In the genomic region with DNA sequence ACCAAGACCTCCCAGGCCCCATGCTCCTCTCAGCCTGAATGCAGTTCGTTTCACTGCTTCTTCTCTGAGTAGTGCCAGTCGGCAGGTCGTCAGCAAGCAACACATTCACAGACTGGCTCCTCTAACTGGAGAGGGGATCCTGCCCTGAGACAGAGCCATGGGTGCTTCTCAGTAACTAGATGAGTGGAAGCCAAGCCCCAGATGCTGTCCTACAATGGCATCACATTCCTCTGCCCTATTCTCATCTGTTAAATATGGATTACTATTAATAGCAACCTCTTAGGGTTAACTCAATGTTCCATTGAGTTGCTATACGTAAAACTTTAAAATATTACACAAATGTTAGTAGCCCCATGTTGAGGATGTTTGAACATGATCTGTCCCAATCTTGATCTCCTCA, we compare ENCODE assay signal across 24 cellular contexts.
DNase-seq lines count a peak whose midpoint lies in the region; ATAC-seq and TF ChIP-seq lines count a peak whose summit lies in the region.
"Had no signal": no experiment of that assay in that cellular context is flagged by ENCODE, and none has a peak within 500 bp of the region (broad histone marks: within the 10 kb centered on the region; RNA-seq: fewer than 3 reads in every experiment).

No MANE protein-coding gene starts in this region.

- POLR2A ChIA-PET in activated CD4-positive, alpha-beta T cell treated with anti-CD3 and anti-CD28 coated beads for 36 hours (lab: Charles Lee): no interaction called here

- H3K36me3 ChIP-seq in left ventricle myocardium inferior (no peaks in the 10 kb centered on the region), neural progenitor cell (no peaks in the 10 kb centered on the region), smooth muscle cell (ENCODE audit: low read depth) (no peaks in the 10 kb centered on the region)
- H3K36me3 ChIP-seq: BE2C, HAP-1 had no signal

- H3K4me3 Mint-ChIP-seq in activated CD4-positive, alpha-beta T cell treated with anti-CD3 and anti-CD28 coated beads for 36 hours: no peak overlapping the region
- no peak overlapping the region for H3K4me3 Mint-ChIP-seq in activated CD4-positive, alpha-beta T cell treated with anti-CD3 and anti-CD28 coated beads, Interleukin-2, amount 10 ng/mL, durations not matched to agents 24 days and 14 days
- no peak overlapping the region for H3K4me3 Mint-ChIP-seq in activated naive CD8-positive, alpha-beta T cell treated with anti-CD3 and anti-CD28 coated beads, Interleukin-2, amount 50 U/mL, for 24 hours
- no peak overlapping the region for H3K4me3 Mint-ChIP-seq in neural progenitor cell
- H3K4me3 Mint-ChIP-seq: CD14-positive monocyte, HFFc6 had no signal

- H3K4me1 ChIP-seq in left ventricle myocardium inferior: peaks cover 36% of the 10 kb centered on the region
- H3K4me1 ChIP-seq in neural progenitor cell: peaks cover 14% of the 10 kb centered on the region
- peaks cover 11% of the 10 kb centered on the region for H3K4me1 ChIP-seq in smooth muscle cell (ENCODE audit: low read depth)

- CTCF ChIA-PET in activated CD4-positive, alpha-beta T cell treated with anti-CD3 and anti-CD28 coated beads for 36 hours (lab: Charles Lee): interaction anchor here (1.5 kb wide), 1 partner anchor 157 kb away, joined by 4 read pairs; no protein-coding TSS in a partner anchor

- H3K4me2 ChIP-seq in neural progenitor cell (no peak overlapping the region), smooth muscle cell (no peak overlapping the region)
- H3K4me2 ChIP-seq: KMS-11, PC-9 had no signal

- H3K4me1 Mint-ChIP-seq in activated CD4-positive, alpha-beta T cell treated with anti-CD3 and anti-CD28 coated beads for 36 hours: peaks cover 51% of the 10 kb centered on the region
- H3K4me1 Mint-ChIP-seq in activated CD4-positive, alpha-beta T cell treated with anti-CD3 and anti-CD28 coated beads, Interleukin-2, amount 10 ng/mL, durations not matched to agents 24 days and 14 days: peaks cover 29% of the 10 kb centered on the region
- peaks cover 50% of the 10 kb centered on the region for H3K4me1 Mint-ChIP-seq in activated naive CD8-positive, alpha-beta T cell treated with anti-CD3 and anti-CD28 coated beads, Interleukin-2, amount 50 U/mL, for 24 hours
- H3K4me1 Mint-ChIP-seq in neural progenitor cell: peaks cover 67% of the 10 kb centered on the region
- H3K4me1 Mint-ChIP-seq: CD14-positive monocyte had no signal

- 90% methylated on average over 4 of the region's 4 CpGs for WGBS in smooth muscle cell (ENCODE audit: low lambda C conversion rate)

- TF ChIP-seq CTCF in left ventricle myocardium inferior (IDR thresholded peaks at IDR 0.05; ENCODE audit: borderline replicate concordance) (no peak), neural progenitor cell (IDR thresholded peaks at IDR 0.05) (no peak), smooth muscle cell (IDR thresholded peaks at IDR 0.05; ENCODE audit: borderline replicate concordance, insufficient read depth, poor library complexity, severe bottlenecking) (no peak)

- intact Hi-C loops in activated CD4-positive, alpha-beta T cell treated with anti-CD3 and anti-CD28 coated beads for 36 hours (cut with DNase I, micrococcal nuclease): loop anchor here in 1 of 2 experiments (2.0 kb wide), 1 partner anchor 14 kb away; no protein-coding TSS in a partner anchor
- intact Hi-C loops in activated CD4-positive, alpha-beta T cell treated with anti-CD3 and anti-CD28 coated beads, Interleukin-2, amount 10 ng/mL, durations not matched to agents 24 days and 14 days (cut with micrococcal nuclease): loop anchor here (1.0 kb wide), 1 partner anchor 26 kb away; no protein-coding TSS in a partner anchor
- intact Hi-C loops in Right ventricle myocardium superior (cut with DNase I): no loop called here
- intact Hi-C loops in left ventricle myocardium inferior (cut with micrococcal nuclease): no loop called here

- no peaks in the 10 kb centered on the region for H3F3A ChIP-seq in neural progenitor cell (ENCODE audit: low read depth)
- H3F3A ChIP-seq in smooth muscle cell (ENCODE audit: low read depth): peaks cover 8% of the 10 kb centered on the region

- H3K36me3 Mint-ChIP-seq in activated CD4-positive, alpha-beta T cell treated with anti-CD3 and anti-CD28 coated beads for 36 hours (ENCODE audit: low read depth): no peaks in the 10 kb centered on the region
- no peaks in the 10 kb centered on the region for H3K36me3 Mint-ChIP-seq in activated CD4-positive, alpha-beta T cell treated with anti-CD3 and anti-CD28 coated beads, Interleukin-2, amount 10 ng/mL, durations not matched to agents 24 days and 14 days (ENCODE audit: low read depth)
- H3K36me3 Mint-ChIP-seq in activated naive CD8-positive, alpha-beta T cell treated with anti-CD3 and anti-CD28 coated beads, Interleukin-2, amount 50 U/mL, for 24 hours (ENCODE audit: low read depth): no peaks in the 10 kb centered on the region
- no peaks in the 10 kb centered on the region for H3K36me3 Mint-ChIP-seq in neural progenitor cell
- H3K36me3 Mint-ChIP-seq: CD14-positive monocyte had no signal

- no peaks in the 10 kb centered on the region for H3K9me3 Mint-ChIP-seq in activated CD4-positive, alpha-beta T cell treated with anti-CD3 and anti-CD28 coated beads for 36 hours (ENCODE audit: low read depth)
- no peaks in the 10 kb centered on the region for H3K9me3 Mint-ChIP-seq in activated CD4-positive, alpha-beta T cell treated with anti-CD3 and anti-CD28 coated beads, Interleukin-2, amount 10 ng/mL, durations not matched to agents 24 days and 14 days
- no peaks in the 10 kb centered on the region for H3K9me3 Mint-ChIP-seq in activated naive CD8-positive, alpha-beta T cell treated with anti-CD3 and anti-CD28 coated beads, Interleukin-2, amount 50 U/mL, for 24 hours
- no peaks in the 10 kb centered on the region for H3K9me3 Mint-ChIP-seq in neural progenitor cell
- H3K9me3 Mint-ChIP-seq: CD14-positive monocyte, HFFc6 had no signal

- H3K27ac ChIP-seq in left ventricle myocardium inferior (replicated peaks) (no peak overlapping the region), neural progenitor cell (no peak overlapping the region), smooth muscle cell (ENCODE audit: low read depth) (no peak overlapping the region)
- H3K27ac ChIP-seq: 22Rv1, KMS-11, PC-9 had no signal

- no peak overlapping the region for H2AFZ ChIP-seq in neural progenitor cell (replicated peaks)
- no peak overlapping the region for H2AFZ ChIP-seq in smooth muscle cell (ENCODE audit: low read depth)
- H2AFZ ChIP-seq: PC-9 had no signal

- no peaks in the 10 kb centered on the region for H3K27me3 Mint-ChIP-seq in activated CD4-positive, alpha-beta T cell treated with anti-CD3 and anti-CD28 coated beads for 36 hours
- no peaks in the 10 kb centered on the region for H3K27me3 Mint-ChIP-seq in activated CD4-positive, alpha-beta T cell treated with anti-CD3 and anti-CD28 coated beads, Interleukin-2, amount 10 ng/mL, durations not matched to agents 24 days and 14 days
- H3K27me3 Mint-ChIP-seq in activated naive CD8-positive, alpha-beta T cell treated with anti-CD3 and anti-CD28 coated beads, Interleukin-2, amount 50 U/mL, for 24 hours: no peaks in the 10 kb centered on the region
- peaks cover 3% of the 10 kb centered on the region for H3K27me3 Mint-ChIP-seq in neural progenitor cell (ENCODE audit: insufficient read depth, low read depth)

- H3K9ac ChIP-seq in neural progenitor cell (no peak overlapping the region), smooth muscle cell (ENCODE audit: low read depth) (no peak overlapping the region)
- H3K9ac ChIP-seq: KMS-11 had no signal

- H3K27me3 ChIP-seq in left ventricle myocardium inferior (ENCODE audit: low read depth): no peaks in the 10 kb centered on the region
- no peaks in the 10 kb centered on the region for H3K27me3 ChIP-seq in neural progenitor cell
- no peaks in the 10 kb centered on the region for H3K27me3 ChIP-seq in smooth muscle cell (ENCODE audit: low read depth)
- H3K27me3 ChIP-seq: BE2C had no signal

- DNase-seq in activated CD4-positive, alpha-beta T cell treated with anti-CD3 and anti-CD28 coated beads for 36 hours: no peak
- no peak for DNase-seq in activated CD4-positive, alpha-beta T cell treated with anti-CD3 and anti-CD28 coated beads, Interleukin-2, amount 10 ng/mL, durations not matched to agents 24 days and 14 days
- DNase-seq in Right ventricle myocardium superior (no peak), left ventricle myocardium inferior (no peak), neural progenitor cell (ENCODE audit: low spot score) (no peak), smooth muscle cell (lab: John Stamatoyannopoulos, UW; ENCODE audit: unreplicated experiment) (no peak), medulla oblongata (ENCODE audit: extremely low spot score) (no peak)
- no peak for DNase-seq in activated naive CD8-positive, alpha-beta T cell treated with anti-CD3 and anti-CD28 coated beads, Interleukin-2, amount 50 U/mL, for 24 hours
- DNase-seq: BE2C, Calu3, DMS79 treated with DMSO at 0.1 percent for 48 hours, HFFc6, NCI-H1092, NCI-H1417 treated with DMSO at 0.1 percent for 48 hours, NCI-H1694 treated with DMSO at 0.1 percent for 48 hours, NCI-H2081, NCI-H2227 treated with DMSO at 0.1 percent for 48 hours, NCI-H526 treated with DMSO at 0.1 percent for 48 hours, SHP77 had no signal

- H4K20me1 ChIP-seq in neural progenitor cell (ENCODE audit: low read depth) (no peaks in the 10 kb centered on the region), smooth muscle cell (ENCODE audit: low read depth) (no peaks in the 10 kb centered on the region)

- H3K4me3 ChIP-seq in left ventricle myocardium inferior (no peak overlapping the region), neural progenitor cell (no peak overlapping the region), smooth muscle cell (no peak overlapping the region)
- H3K4me3 ChIP-seq: HAP-1, PC-9 had no signal

- H3K27ac Mint-ChIP-seq in activated CD4-positive, alpha-beta T cell treated with anti-CD3 and anti-CD28 coated beads for 36 hours: peak overlapping the region; percentile 78
- H3K27ac Mint-ChIP-seq in activated CD4-positive, alpha-beta T cell treated with anti-CD3 and anti-CD28 coated beads, Interleukin-2, amount 10 ng/mL, durations not matched to agents 24 days and 14 days: no peak overlapping the region
- peak overlapping the region; percentile 57 for H3K27ac Mint-ChIP-seq in activated naive CD8-positive, alpha-beta T cell treated with anti-CD3 and anti-CD28 coated beads, Interleukin-2, amount 50 U/mL, for 24 hours
- H3K27ac Mint-ChIP-seq in neural progenitor cell: peak overlapping the region; percentile 91
- H3K27ac Mint-ChIP-seq: CD14-positive monocyte, HFFc6 had no signal

- no peaks in the 10 kb centered on the region for H3K79me2 ChIP-seq in neural progenitor cell (ENCODE audit: low read depth)
- H3K79me2 ChIP-seq in smooth muscle cell (ENCODE audit: low read depth): no peaks in the 10 kb centered on the region

- no peak for ATAC-seq in activated CD4-positive, alpha-beta T cell treated with anti-CD3 and anti-CD28 coated beads for 36 hours
- peak; percentile 31 for ATAC-seq in Right ventricle myocardium superior (ENCODE audit: poor library complexity)
- no peak for ATAC-seq in activated naive CD8-positive, alpha-beta T cell treated with anti-CD3 and anti-CD28 coated beads, Interleukin-2, amount 50 U/mL, for 24 hours

- no peaks in the 10 kb centered on the region for H3K9me3 ChIP-seq in left ventricle myocardium inferior (replicated peaks)
- no peaks in the 10 kb centered on the region for H3K9me3 ChIP-seq in neural progenitor cell (ENCODE audit: low read depth)
- no peaks in the 10 kb centered on the region for H3K9me3 ChIP-seq in smooth muscle cell (replicated peaks; ENCODE audit: low read depth)
- H3K9me3 ChIP-seq: BE2C, HAP-1 had no signal
